9 cellular contexts compared by ENCODE assay signal in genomic region chr2:124639524-124639923, GRCh38.
"Had no signal": no experiment of that assay in that cellular context is flagged by ENCODE, and none has a peak within 500 bp of the region (broad histone marks: within the 10 kb centered on the region; RNA-seq: fewer than 3 reads in every experiment).

No MANE protein-coding gene starts in this region.

- H3K36me3 ChIP-seq: HAP-1 had no signal

- H3K4me1 Mint-ChIP-seq: GM23338, H9 had no signal

- H3K27ac Mint-ChIP-seq: GM23338, H9, HFFc6 had no signal

- H3K4me1 ChIP-seq: HAP-1 had no signal

- H3K27ac ChIP-seq: GM23248 had no signal

- H3K9me3 ChIP-seq: HAP-1 had no signal

- H3K4me3 Mint-ChIP-seq: GM23338, H9, HFFc6 had no signal

- DNase-seq: GM23248, GOT3, H7, H9, HCEC 1CT, HFFc6 had no signal

- ATAC-seq: GM23338, HCT116 had no signal

- H3K4me3 ChIP-seq: GM23248, GM23338, HAP-1 had no signal
